Comparison of ENCODE assay signal across 15 cellular contexts in genomic region chr7:28627869-28628268, GRCh38.
"Had no signal": no experiment of that assay in that cellular context is flagged by ENCODE, and none has a peak within 500 bp of the region (broad histone marks: within the 10 kb centered on the region; RNA-seq: fewer than 3 reads in every experiment).

No MANE protein-coding gene starts in this region.

- H3K4me1 Mint-ChIP-seq: activated CD4-positive, alpha-beta memory T cell treated with anti-CD3 and anti-CD28 coated beads, Interleukin-2, amount 10 ng/mL, durations not matched to agents 7 days and 5 days; activated CD4-positive, alpha-beta T cell treated with anti-CD3 and anti-CD28 coated beads for 36 hours; activated naive CD4-positive, alpha-beta T cell treated with anti-CD3 and anti-CD28 coated beads, Interleukin-2, amount 10 ng/mL, durations not matched to agents 7 days and 5 days; stimulated activated naive CD8-positive, alpha-beta T cell treated with anti-CD3 and anti-CD28 coated beads, Interleukin-15, amount 100 ng/mL, for 72 hours had no signal

- H3K4me1 ChIP-seq: lower lobe of right lung, testis had no signal

- H3K36me3 Mint-ChIP-seq: activated naive CD4-positive, alpha-beta T cell treated with anti-CD3 and anti-CD28 coated beads, Interleukin-2, amount 10 ng/mL, durations not matched to agents 7 days and 5 days had no signal

- DNase-seq: activated CD4-positive, alpha-beta memory T cell treated with anti-CD3 and anti-CD28 coated beads, Interleukin-2, amount 10 ng/mL, durations not matched to agents 7 days and 5 days; activated CD4-positive, alpha-beta T cell treated with anti-CD3 and anti-CD28 coated beads for 36 hours; activated naive CD4-positive, alpha-beta T cell treated with anti-CD3 and anti-CD28 coated beads, Interleukin-2, amount 10 ng/mL, durations not matched to agents 7 days and 5 days; activated T-cell treated with anti-CD3 and anti-CD28 coated beads, Interleukin-2, amount 50 U/mL, for 24 hours; dorsolateral prefrontal cortex; endodermal cell; kidney glomerular epithelial cell; lower lobe of right lung; midbrain; stimulated activated naive CD8-positive, alpha-beta T cell treated with anti-CD3 and anti-CD28 coated beads, Interleukin-15, amount 100 ng/mL, for 72 hours; T-helper 1 cell; testis; WERI-Rb-1 had no signal

- H3K9me3 Mint-ChIP-seq: activated CD4-positive, alpha-beta memory T cell treated with anti-CD3 and anti-CD28 coated beads, Interleukin-2, amount 10 ng/mL, durations not matched to agents 7 days and 5 days; activated naive CD4-positive, alpha-beta T cell treated with anti-CD3 and anti-CD28 coated beads, Interleukin-2, amount 10 ng/mL, durations not matched to agents 7 days and 5 days; activated T-cell treated with anti-CD3 and anti-CD28 coated beads, Interleukin-2, amount 50 U/mL, for 24 hours; endodermal cell; stimulated activated naive CD8-positive, alpha-beta T cell treated with anti-CD3 and anti-CD28 coated beads, Interleukin-15, amount 100 ng/mL, for 72 hours had no signal

- H3K9me3 ChIP-seq: lower lobe of right lung, testis had no signal

- H3K27ac ChIP-seq: cardiac muscle cell, dorsolateral prefrontal cortex, lower lobe of right lung, SK-N-MC, testis, WERI-Rb-1 had no signal

- H3K27me3 ChIP-seq: cardiac muscle cell, dorsolateral prefrontal cortex, testis had no signal

- H3K27ac Mint-ChIP-seq: activated CD4-positive, alpha-beta memory T cell treated with anti-CD3 and anti-CD28 coated beads, Interleukin-2, amount 10 ng/mL, durations not matched to agents 7 days and 5 days; activated CD4-positive, alpha-beta T cell treated with anti-CD3 and anti-CD28 coated beads for 36 hours; activated naive CD4-positive, alpha-beta T cell treated with anti-CD3 and anti-CD28 coated beads, Interleukin-2, amount 10 ng/mL, durations not matched to agents 7 days and 5 days; activated T-cell treated with anti-CD3 and anti-CD28 coated beads, Interleukin-2, amount 50 U/mL, for 24 hours; endodermal cell; stimulated activated naive CD8-positive, alpha-beta T cell treated with anti-CD3 and anti-CD28 coated beads, Interleukin-15, amount 100 ng/mL, for 72 hours had no signal

- H3K27me3 Mint-ChIP-seq: activated CD4-positive, alpha-beta memory T cell treated with anti-CD3 and anti-CD28 coated beads, Interleukin-2, amount 10 ng/mL, durations not matched to agents 7 days and 5 days had no signal

- H3K4me3 ChIP-seq: cardiac muscle cell, dorsolateral prefrontal cortex, lower lobe of right lung, SK-N-MC, testis had no signal

- H3K36me3 ChIP-seq: cardiac muscle cell, lower lobe of right lung, WERI-Rb-1 had no signal

- H3K4me3 Mint-ChIP-seq: activated CD4-positive, alpha-beta memory T cell treated with anti-CD3 and anti-CD28 coated beads, Interleukin-2, amount 10 ng/mL, durations not matched to agents 7 days and 5 days; activated CD4-positive, alpha-beta T cell treated with anti-CD3 and anti-CD28 coated beads for 36 hours; activated naive CD4-positive, alpha-beta T cell treated with anti-CD3 and anti-CD28 coated beads, Interleukin-2, amount 10 ng/mL, durations not matched to agents 7 days and 5 days; activated T-cell treated with anti-CD3 and anti-CD28 coated beads, Interleukin-2, amount 50 U/mL, for 24 hours; endodermal cell; stimulated activated naive CD8-positive, alpha-beta T cell treated with anti-CD3 and anti-CD28 coated beads, Interleukin-15, amount 100 ng/mL, for 72 hours had no signal
